Comparison of ENCODE assay signal across 19 cellular contexts in the genomic region with DNA sequence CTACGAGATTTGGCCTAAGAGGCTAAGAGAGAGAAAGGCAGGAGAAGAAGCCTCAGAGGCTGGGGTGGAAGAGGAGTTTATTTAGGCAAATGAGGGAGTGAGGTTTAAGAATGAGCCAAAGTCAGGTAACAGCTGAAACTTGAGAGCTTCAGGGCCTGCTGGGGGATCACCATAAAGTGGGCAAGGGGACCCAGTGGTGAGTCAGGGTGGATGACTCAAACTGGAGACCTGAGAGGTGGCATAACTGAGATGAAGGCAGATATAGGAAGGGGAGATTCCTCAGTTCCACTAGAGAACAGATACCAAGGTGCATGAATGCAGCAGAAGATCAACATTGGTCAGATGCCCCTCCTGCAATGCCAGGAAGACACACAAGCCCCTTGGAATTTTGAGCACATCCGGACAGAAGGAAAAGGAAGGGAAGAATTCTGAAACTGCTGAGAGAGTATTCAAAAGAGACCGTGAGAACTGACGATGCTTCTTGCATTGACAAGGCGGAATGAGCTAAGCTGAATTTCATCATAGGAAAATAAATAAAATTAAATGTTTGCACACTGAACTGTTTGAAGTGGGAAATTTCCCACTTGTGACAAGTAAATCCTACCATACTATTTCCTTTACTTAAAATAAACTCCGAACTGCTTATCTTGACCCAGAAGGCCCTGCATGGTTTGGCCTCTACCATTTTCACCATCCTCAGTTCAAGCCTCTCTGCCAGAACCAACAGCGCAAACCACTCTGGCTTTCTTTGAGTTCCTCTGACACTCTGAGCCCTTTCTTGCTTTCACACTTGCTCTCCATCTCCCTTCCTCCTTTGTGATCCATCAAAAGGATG.
A peak's percentile ranks its signal among the peaks of the same experiment; 100 is the strongest.
DNase-seq lines count a peak whose midpoint lies in the region; ATAC-seq and TF ChIP-seq lines count a peak whose summit lies in the region.
"Had no signal": no experiment of that assay in that cellular context is flagged by ENCODE, and none has a peak within 500 bp of the region (broad histone marks: within the 10 kb centered on the region; RNA-seq: fewer than 3 reads in every experiment).

No MANE protein-coding gene starts in this region.

- H3K4me3 Mint-ChIP-seq in activated naive CD8-positive, alpha-beta T cell treated with anti-CD3 and anti-CD28 coated beads, Interleukin-2, amount 50 U/mL, for 24 hours = no peak overlapping the region
- no peak overlapping the region for H3K4me3 Mint-ChIP-seq in activated naive CD8-positive, alpha-beta T cell treated with anti-CD3 and anti-CD28 coated beads for 36 hours
- no peak overlapping the region for H3K4me3 Mint-ChIP-seq in activated CD4-positive, alpha-beta memory T cell treated with anti-CD3 and anti-CD28 coated beads, Interleukin-2, amount 10 ng/mL, durations not matched to agents 7 days and 5 days

- intact Hi-C loops in left lung (cut with DNase I) = no loop called here

- TF ChIP-seq CTCF in astrocyte of the spinal cord (IDR thresholded peaks at IDR 0.05; ENCODE audit: low read depth, low read length) (no peak), left lung (IDR thresholded peaks at IDR 0.05) (no peak), Peyer's patch (IDR thresholded peaks at IDR 0.05) (no peak)

- no peak for TF ChIP-seq POLR2A in Peyer's patch (IDR thresholded peaks at IDR 0.05)

- DNase-seq in activated naive CD8-positive, alpha-beta T cell treated with anti-CD3 and anti-CD28 coated beads, Interleukin-2, amount 50 U/mL, for 24 hours = no peak
- DNase-seq in activated naive CD8-positive, alpha-beta T cell treated with anti-CD3 and anti-CD28 coated beads for 36 hours = no peak
- DNase-seq in astrocyte of the spinal cord (ENCODE audit: low read depth, low spot score) = peak; percentile 43
- no peak for DNase-seq in left lung
- DNase-seq in COLO829 (ENCODE audit: low spot score) = no peak
- no peak for DNase-seq in activated CD4-positive, alpha-beta memory T cell treated with anti-CD3 and anti-CD28 coated beads, Interleukin-2, amount 10 ng/mL, durations not matched to agents 7 days and 5 days
- DNase-seq in Peyer's patch = no peak
- DNase-seq in iPS-NIHi7 (ENCODE audit: extremely low spot score) = no peak
- DNase-seq: activated CD8-positive, alpha-beta memory T cell treated with anti-CD3 and anti-CD28 coated beads, Interleukin-2, amount 50 U/mL, for 48 hours; activated gamma-delta T cell treated with Interleukin-2 at 50 U/mL for 16 hours; MM.1S; NCI-H146; NCI-H748 treated with DMSO at 0.1 percent for 48 hours; Right ventricle myocardium superior; spleen; uterus had no signal

- peaks cover 0 to 2% of the 10 kb centered on the region in 2 donors for H3K4me1 ChIP-seq in left lung
- no peaks in the 10 kb centered on the region for H3K4me1 ChIP-seq in Peyer's patch
- H3K4me1 ChIP-seq: BLaER1, uterus had no signal

- H3K27me3 Mint-ChIP-seq in activated naive CD8-positive, alpha-beta T cell treated with anti-CD3 and anti-CD28 coated beads, Interleukin-2, amount 50 U/mL, for 24 hours = peaks cover 33% of the 10 kb centered on the region
- peaks cover 20% of the 10 kb centered on the region for H3K27me3 Mint-ChIP-seq in activated naive CD8-positive, alpha-beta T cell treated with anti-CD3 and anti-CD28 coated beads for 36 hours
- peaks cover 20% of the 10 kb centered on the region for H3K27me3 Mint-ChIP-seq in activated CD4-positive, alpha-beta memory T cell treated with anti-CD3 and anti-CD28 coated beads, Interleukin-2, amount 10 ng/mL, durations not matched to agents 7 days and 5 days

- CTCF ChIA-PET in activated CD4-positive, alpha-beta memory T cell treated with anti-CD3 and anti-CD28 coated beads, Interleukin-2, amount 10 ng/mL, durations not matched to agents 7 days and 5 days (lab: Charles Lee) = no interaction called here

- H3K4me3 ChIP-seq in astrocyte of the spinal cord (ENCODE audit: low read depth, low read length) (no peak overlapping the region), left lung (no peak overlapping the region), Peyer's patch (no peak overlapping the region)
- H3K4me3 ChIP-seq: BLaER1, K562, spleen, uterus had no signal

- ATAC-seq in activated naive CD8-positive, alpha-beta T cell treated with anti-CD3 and anti-CD28 coated beads, Interleukin-2, amount 50 U/mL, for 24 hours = peak; percentile 51
- peak; percentile 63 for ATAC-seq in left lung
- ATAC-seq: K562 had no signal

- H3K27me3 ChIP-seq in left lung = peaks cover 0 to 11% of the 10 kb centered on the region in 2 donors
- no peaks in the 10 kb centered on the region for H3K27me3 ChIP-seq in Peyer's patch
- H3K27me3 ChIP-seq: BLaER1, uterus had no signal

- in situ Hi-C loops in astrocyte of the spinal cord (cut with HindIII; ENCODE audit: low sequenced_read_pairs) = no loop called here

- H3K9me3 ChIP-seq in left lung (no peaks in the 10 kb centered on the region), Peyer's patch (no peaks in the 10 kb centered on the region)
- H3K9me3 ChIP-seq: BLaER1, spleen, uterus had no signal

- no peaks in the 10 kb centered on the region for H3K36me3 ChIP-seq in left lung
- H3K36me3 ChIP-seq in Peyer's patch = no peaks in the 10 kb centered on the region
- H3K36me3 ChIP-seq: BLaER1, spleen, uterus had no signal

- no peak overlapping the region for H3K27ac ChIP-seq in left lung
- H3K27ac ChIP-seq in Peyer's patch = no peak overlapping the region
- H3K27ac ChIP-seq: BLaER1, HL-60, spleen, uterus had no signal

- POLR2A ChIA-PET in activated CD4-positive, alpha-beta memory T cell treated with anti-CD3 and anti-CD28 coated beads, Interleukin-2, amount 10 ng/mL, durations not matched to agents 7 days and 5 days (lab: Charles Lee) = no interaction called here

- H3K9me3 Mint-ChIP-seq in activated naive CD8-positive, alpha-beta T cell treated with anti-CD3 and anti-CD28 coated beads, Interleukin-2, amount 50 U/mL, for 24 hours = no peaks in the 10 kb centered on the region
- no peaks in the 10 kb centered on the region for H3K9me3 Mint-ChIP-seq in activated naive CD8-positive, alpha-beta T cell treated with anti-CD3 and anti-CD28 coated beads for 36 hours
- H3K9me3 Mint-ChIP-seq in activated CD4-positive, alpha-beta memory T cell treated with anti-CD3 and anti-CD28 coated beads, Interleukin-2, amount 10 ng/mL, durations not matched to agents 7 days and 5 days = no peaks in the 10 kb centered on the region

- no peak overlapping the region for H3K27ac Mint-ChIP-seq in activated naive CD8-positive, alpha-beta T cell treated with anti-CD3 and anti-CD28 coated beads, Interleukin-2, amount 50 U/mL, for 24 hours
- H3K27ac Mint-ChIP-seq in activated naive CD8-positive, alpha-beta T cell treated with anti-CD3 and anti-CD28 coated beads for 36 hours = no peak overlapping the region
- no peak overlapping the region for H3K27ac Mint-ChIP-seq in activated CD4-positive, alpha-beta memory T cell treated with anti-CD3 and anti-CD28 coated beads, Interleukin-2, amount 10 ng/mL, durations not matched to agents 7 days and 5 days

- no peaks in the 10 kb centered on the region for H3K4me1 Mint-ChIP-seq in activated naive CD8-positive, alpha-beta T cell treated with anti-CD3 and anti-CD28 coated beads, Interleukin-2, amount 50 U/mL, for 24 hours
- no peaks in the 10 kb centered on the region for H3K4me1 Mint-ChIP-seq in activated naive CD8-positive, alpha-beta T cell treated with anti-CD3 and anti-CD28 coated beads for 36 hours
- no peaks in the 10 kb centered on the region for H3K4me1 Mint-ChIP-seq in activated CD4-positive, alpha-beta memory T cell treated with anti-CD3 and anti-CD28 coated beads, Interleukin-2, amount 10 ng/mL, durations not matched to agents 7 days and 5 days

- no peaks in the 10 kb centered on the region for H3K36me3 Mint-ChIP-seq in activated naive CD8-positive, alpha-beta T cell treated with anti-CD3 and anti-CD28 coated beads, Interleukin-2, amount 50 U/mL, for 24 hours (ENCODE audit: low read depth)
- H3K36me3 Mint-ChIP-seq in activated naive CD8-positive, alpha-beta T cell treated with anti-CD3 and anti-CD28 coated beads for 36 hours = no peaks in the 10 kb centered on the region
- no peaks in the 10 kb centered on the region for H3K36me3 Mint-ChIP-seq in activated CD4-positive, alpha-beta memory T cell treated with anti-CD3 and anti-CD28 coated beads, Interleukin-2, amount 10 ng/mL, durations not matched to agents 7 days and 5 days (ENCODE audit: low read depth)
